ENCODE assay signal across 14 cellular contexts in genomic region chr7:129401228-129401967, GRCh38. TPM values are rescaled to one million over a fixed set of nuclear protein-coding genes. Genes with fewer than 3 reads are reported as not detected.
A peak's percentile ranks its signal among the peaks of the same experiment; 100 is the strongest.
DNase-seq lines count a peak whose midpoint lies in the region; ATAC-seq, FAIRE-seq and TF ChIP-seq lines count a peak whose summit lies in the region.
"Had no signal": no experiment of that assay in that cellular context is flagged by ENCODE, and none has a peak within 500 bp of the region (broad histone marks: within the 10 kb centered on the region; RNA-seq: fewer than 3 reads in every experiment).

No MANE protein-coding gene starts in this region.

- H3K9ac ChIP-seq in fibroblast of lung (ENCODE audit: insufficient read depth, low read length) (no peak overlapping the region), smooth muscle cell (ENCODE audit: low read depth) (no peak overlapping the region)
- H3K9ac ChIP-seq: BLaER1 had no signal

- H3K79me2 ChIP-seq in GM23338 (replicated peaks; ENCODE audit: insufficient read depth) (no peaks in the 10 kb centered on the region), PC-9 (ENCODE audit: low read depth) (no peaks in the 10 kb centered on the region), fibroblast of lung (ENCODE audit: control insufficient read depth, insufficient read depth, low read length) (no peaks in the 10 kb centered on the region), smooth muscle cell (ENCODE audit: low read depth) (no peaks in the 10 kb centered on the region), osteoblast (ENCODE audit: insufficient read depth, low read length) (no peaks in the 10 kb centered on the region)

- no peak overlapping the region for H3K4me3 ChIP-seq in A549
- no peak overlapping the region for H3K4me3 ChIP-seq in GM23338
- no peak overlapping the region for H3K4me3 ChIP-seq in PC-9
- H3K4me3 ChIP-seq in fibroblast of lung (replicated peaks in 1 of 4; ENCODE audit: control extremely low read depth in 1 of 4, insufficient read depth in 1 of 4, low read depth in 3 of 4, low read length in 4 of 4), result no peak overlapping the region
- no peak overlapping the region for H3K4me3 ChIP-seq in smooth muscle cell
- H3K4me3 ChIP-seq in osteoblast (ENCODE audit: insufficient read depth, low read length), result no peak overlapping the region
- H3K4me3 ChIP-seq: BLaER1, dorsolateral prefrontal cortex, MG63, SJSA1 had no signal

- H3K36me3 ChIP-seq in GM23338 (ENCODE audit: insufficient read depth) (peaks cover 4% of the 10 kb centered on the region; the same call in 1 of the 2 replicates), PC-9 (ENCODE audit: low read depth) (no peaks in the 10 kb centered on the region; the same call in 1 of the 2 replicates), fibroblast of lung (ENCODE audit: control insufficient read depth, insufficient read depth, low read length) (no peaks in the 10 kb centered on the region), smooth muscle cell (ENCODE audit: low read depth) (no peaks in the 10 kb centered on the region), osteoblast (ENCODE audit: insufficient read depth, low read length) (no peaks in the 10 kb centered on the region)
- H3K36me3 ChIP-seq: MG63, SJSA1 had no signal

- peaks cover 8% of the 10 kb centered on the region; the same call in 2 of the 3 replicates for H3K36me3 Mint-ChIP-seq in GM23338 (ENCODE audit: low read depth)

- TF ChIP-seq RAD21 in A549 (conservative IDR thresholded peaks at IDR 0.05 in 1 of 2, IDR thresholded peaks at IDR 0.05 in 1 of 2), result no peak

- peak in 1 of 2 experiments; percentile 24 for DNase-seq in A549 (ENCODE audit: low read depth in 1 of 2, low spot score in 1 of 2)
- no peak for DNase-seq in GM23338 (ENCODE audit: low spot score)
- DNase-seq in PC-9, result peak; percentile 55 to 84
- peak; percentile 3 to 4 for DNase-seq in fibroblast of lung (ENCODE audit: low read depth in 2 of 2)
- DNase-seq in GM19239 (ENCODE audit: insufficient read length, low spot score), result no peak
- no peak for DNase-seq in smooth muscle cell (lab: John Stamatoyannopoulos, UW; ENCODE audit: unreplicated experiment)
- DNase-seq in osteoblast (ENCODE audit: insufficient read length, low spot score, missing footprints), result no peak
- DNase-seq: activated T-cell treated with anti-CD3 and anti-CD28 coated beads, Interleukin-2, amount 50 U/mL, for 4 hours; dorsolateral prefrontal cortex; kidney glomerular epithelial cell; MG63 had no signal

- intact Hi-C loops in PC-9 (cut with micrococcal nuclease; ENCODE audit: unreplicated experiment), result no loop called here

- peak overlapping the region; percentile 47 for H3K4me2 ChIP-seq in A549
- no peak overlapping the region for H3K4me2 ChIP-seq in GM23338
- H3K4me2 ChIP-seq in PC-9, result peak overlapping the region; percentile 30
- no peak overlapping the region for H3K4me2 ChIP-seq in fibroblast of lung (ENCODE audit: extremely low read depth, insufficient read depth, low read length)
- no peak overlapping the region for H3K4me2 ChIP-seq in smooth muscle cell
- H3K4me2 ChIP-seq in osteoblast (ENCODE audit: insufficient read depth, low read length), result no peak overlapping the region
- H3K4me2 ChIP-seq: BLaER1 had no signal

- H3K4me1 Mint-ChIP-seq in GM23338, result peaks cover 18% of the 10 kb centered on the region; the same call in 2 of the 3 replicates

- H3K27me3 ChIP-seq in GM23338 (ENCODE audit: insufficient read depth), result no peaks in the 10 kb centered on the region
- H3K27me3 ChIP-seq in PC-9 (ENCODE audit: insufficient read depth, low read depth), result no peaks in the 10 kb centered on the region
- H3K27me3 ChIP-seq in fibroblast of lung (ENCODE audit: control insufficient read depth, insufficient read depth, low read length), result no peaks in the 10 kb centered on the region
- no peaks in the 10 kb centered on the region for H3K27me3 ChIP-seq in smooth muscle cell (ENCODE audit: low read depth)
- no peaks in the 10 kb centered on the region for H3K27me3 ChIP-seq in osteoblast (ENCODE audit: insufficient read depth, low read length)
- H3K27me3 ChIP-seq: BLaER1, dorsolateral prefrontal cortex, MG63, SJSA1 had no signal

- H3K4me3 Mint-ChIP-seq in GM23338, result no peak overlapping the region
- H3K4me3 Mint-ChIP-seq: activated T-cell treated with anti-CD3 and anti-CD28 coated beads, Interleukin-2, amount 50 U/mL, for 4 hours had no signal

- TF ChIP-seq CTCF in A549 (IDR thresholded peaks at IDR 0.05), result no peak
- TF ChIP-seq CTCF in GM23338 (conservative IDR thresholded peaks at IDR 0.05; ENCODE audit: low read depth in 2 of 2), result no peak
- TF ChIP-seq CTCF in PC-9 (conservative IDR thresholded peaks at IDR 0.05), result no peak
- TF ChIP-seq CTCF in fibroblast of lung (conservative IDR thresholded peaks at IDR 0.05 in 1 of 2, IDR thresholded peaks at IDR 0.05 in 1 of 2; ENCODE audit: low read depth in 1 of 2, low read length in 2 of 2), result no peak
- TF ChIP-seq CTCF in smooth muscle cell (IDR thresholded peaks at IDR 0.05; ENCODE audit: borderline replicate concordance, insufficient read depth, poor library complexity, severe bottlenecking), result no peak
- TF ChIP-seq CTCF in osteoblast (IDR thresholded peaks at IDR 0.05; ENCODE audit: extremely low read depth, low read depth, low read length), result no peak

- TF ChIP-seq EP300 in A549 (IDR thresholded peaks at IDR 0.05), result no peak

- POLR2A ChIA-PET in A549 (lab: Yijun Ruan, JAX), result no interaction called here
- POLR2A ChIA-PET in PC-9 (lab: Charles Lee; ENCODE audit: unreplicated experiment), result interaction anchor here (0.6 to 0.9 kb wide), 3 partner anchors 33 to 445 kb away, joined by 4 read pairs; partner anchors contain the start of gene STRIP2

- no TSS peak for BruUV-seq in PC-9 (replicated peaks; lab: Mats Ljungman, UMichigan)

- peak; percentile 62 to 74; a peak in 5 of 6 replicates for ATAC-seq in A549
- ATAC-seq in GM23338, result peak; percentile 41; the same call in 2 of the 3 replicates
- ATAC-seq in GM21390 (IDR thresholded peaks at IDR 0.05; ENCODE audit: unreplicated experiment), result no peak

- H3F3A ChIP-seq in GM23338 (replicated peaks; ENCODE audit: low read depth), result no peaks in the 10 kb centered on the region; the same call in 1 of the 2 replicates
- H3F3A ChIP-seq in PC-9 (ENCODE audit: insufficient read depth, low read depth), result peaks cover 22% of the 10 kb centered on the region
- no peaks in the 10 kb centered on the region for H3F3A ChIP-seq in smooth muscle cell (ENCODE audit: low read depth)

- H2AFZ ChIP-seq in GM23338 (no peak overlapping the region), PC-9 (no peak overlapping the region), fibroblast of lung (ENCODE audit: low read length) (no peak overlapping the region), smooth muscle cell (ENCODE audit: low read depth) (no peak overlapping the region), osteoblast (ENCODE audit: low read length) (no peak overlapping the region)

- no peaks in the 10 kb centered on the region for H3K9me3 Mint-ChIP-seq in GM23338
- H3K9me3 Mint-ChIP-seq: activated T-cell treated with anti-CD3 and anti-CD28 coated beads, Interleukin-2, amount 50 U/mL, for 4 hours had no signal

- H3K9me2 ChIP-seq in GM23338 (ENCODE audit: insufficient read depth) (no peaks in the 10 kb centered on the region), PC-9 (ENCODE audit: insufficient read depth) (no peaks in the 10 kb centered on the region; the same call in 1 of the 2 replicates)

- CTCF ChIA-PET in A549 (lab: Yijun Ruan, JAX) (interaction anchor here (0.6 to 1.9 kb wide), 15 partner anchors 10 to 228 kb away, joined by 3 to 17 read pairs (median 4); no protein-coding TSS in a partner anchor), PC-9 (lab: Charles Lee) (interaction anchor here (0.6 to 1.8 kb wide), 11 partner anchors 25 to 1393 kb away, joined by 3 to 18 read pairs (median 6); partner anchors contain the start of gene STRIP2)

- WGBS in A549 (ENCODE audit: missing lambda C conversion rate), result 75% methylated on average over 1 of the region's 1 CpG
- WGBS in smooth muscle cell (ENCODE audit: low lambda C conversion rate), result 95% methylated on average over 1 of the region's 1 CpG

- H4K20me1 ChIP-seq in GM23338 (replicated peaks; ENCODE audit: insufficient read depth) (no peaks in the 10 kb centered on the region), PC-9 (ENCODE audit: insufficient read depth) (no peaks in the 10 kb centered on the region), fibroblast of lung (ENCODE audit: control insufficient read depth, extremely low read depth, insufficient read depth, low read length) (no peaks in the 10 kb centered on the region), smooth muscle cell (ENCODE audit: low read depth) (no peaks in the 10 kb centered on the region), osteoblast (ENCODE audit: insufficient read depth, low read length) (no peaks in the 10 kb centered on the region)
- H4K20me1 ChIP-seq: BLaER1 had no signal

- H3K27ac ChIP-seq in A549, result peak overlapping the region in 1 of 2 experiments; percentile 53; a peak in 2 of 6 replicates
- no peak overlapping the region for H3K27ac ChIP-seq in GM23338 (ENCODE audit: low read depth)
- H3K27ac ChIP-seq in PC-9, result peak overlapping the region; percentile 41
- no peak overlapping the region for H3K27ac ChIP-seq in fibroblast of lung (ENCODE audit: insufficient read depth, low read length)
- no peak overlapping the region for H3K27ac ChIP-seq in smooth muscle cell (ENCODE audit: low read depth)
- H3K27ac ChIP-seq in osteoblast (ENCODE audit: low read depth, low read length), result no peak overlapping the region
- H3K27ac ChIP-seq: BLaER1, dorsolateral prefrontal cortex, SJSA1 had no signal

- no peaks in the 10 kb centered on the region for H3K27me3 Mint-ChIP-seq in GM23338 (ENCODE audit: insufficient read depth, low read depth, poor library complexity)

- no peaks in the 10 kb centered on the region for H3K9me3 ChIP-seq in A549
- H3K9me3 ChIP-seq in PC-9 (ENCODE audit: insufficient read depth, low read depth), result no peaks in the 10 kb centered on the region
- H3K9me3 ChIP-seq in fibroblast of lung (ENCODE audit: control insufficient read depth, insufficient read depth, low read depth, low read length), result no peaks in the 10 kb centered on the region
- H3K9me3 ChIP-seq in smooth muscle cell (replicated peaks; ENCODE audit: low read depth), result no peaks in the 10 kb centered on the region
- H3K9me3 ChIP-seq in osteoblast (ENCODE audit: low read depth, low read length), result no peaks in the 10 kb centered on the region
- H3K9me3 ChIP-seq: BLaER1, MG63, SJSA1 had no signal

- peak overlapping the region; percentile 80 for H3K27ac Mint-ChIP-seq in GM23338

- peaks cover 20% of the 10 kb centered on the region for H3K4me1 ChIP-seq in A549
- H3K4me1 ChIP-seq in GM23338 (ENCODE audit: insufficient read depth), result peaks cover 20% of the 10 kb centered on the region
- H3K4me1 ChIP-seq in PC-9 (replicated peaks; ENCODE audit: insufficient read depth), result peaks cover 30% of the 10 kb centered on the region
- H3K4me1 ChIP-seq in fibroblast of lung (ENCODE audit: control insufficient read depth, extremely low read depth, insufficient read depth, low read length), result peaks cover 4% of the 10 kb centered on the region
- H3K4me1 ChIP-seq in smooth muscle cell (ENCODE audit: low read depth), result no peaks in the 10 kb centered on the region
- peaks cover 10% of the 10 kb centered on the region for H3K4me1 ChIP-seq in osteoblast (ENCODE audit: insufficient read depth, low read length)
- H3K4me1 ChIP-seq: BLaER1 had no signal

- TF ChIP-seq POLR2A in A549 (IDR thresholded peaks at IDR 0.05; ENCODE audit: low read length), result no peak

- FAIRE-seq in A549 (lab: Jason Lieb, UNC) (no peak), GM19239 (lab: Jason Lieb, UNC) (no peak)

RNA-seq across cellular contexts. Expression of gene STRIP2, which starts 32.8 kb away (rescaled TPM):
- 4.9 and 6.5 TPM in 2 replicates for polyA plus RNA-seq in A549 (2011; rRNA removed)
- 3.0 and 3.9 TPM in 2 replicates for polyA plus RNA-seq in A549 (2012; cell fraction: cytosol; rRNA removed)
- polyA plus RNA-seq in A549 (2012; cell fraction: nucleus; rRNA removed), result 8.0 and 8.9 TPM in 2 replicates
- polyA plus RNA-seq in A549 (2017; fragmentation: RNase III; extraction: RNeasy Plus Mini Kit Qiagen cat#74134 plus additional on column Dnase treatment), result 4.7 to 7.2 TPM (median 5.7 TPM) in 3 replicates
- polyA minus RNA-seq in A549 (2011; rRNA and poly(A)+ RNA removed), result 4.6 and 5.1 TPM in 2 replicates
- 7.4 and 10.6 TPM in 2 replicates for total RNA-seq in GM23338 (2014; rRNA removed; shearing (Covaris generic))
- 3.8 and 4.7 TPM in 2 replicates for polyA plus RNA-seq in GM23338 (2016; fragmentation: Nextera tagmentation; extraction: Ambion mirVana)
- 6.4 and 9.5 TPM in 2 replicates for total RNA-seq in PC-9 (2021)
- 4.9 and 10.9 TPM in 2 replicates for total RNA-seq in fibroblast of lung
- polyA plus RNA-seq in fibroblast of lung, result 1.9 and 5.3 TPM in 2 replicates
- 1.4 and 3.6 TPM in 2 replicates for polyA plus RNA-seq in fibroblast of lung (2012)
- 2.6 and 9.2 TPM in 2 replicates for polyA minus RNA-seq in fibroblast of lung (ENCODE audit: low replicate concordance)
- 1.6 and 6.9 TPM in 2 replicates for total RNA-seq in smooth muscle cell
- 0.39 and 0.57 TPM in 2 replicates for polyA plus RNA-seq in smooth muscle cell
- 8.3 and 19.7 TPM in 2 replicates for total RNA-seq in osteoblast

Comparison
In these comparisons a context has a peak if more than half of its experiments do, and no peak if none do; other contexts are left out.
1. DNase-seq: peak in PC-9 (2 of 2) and fibroblast of lung (2 of 2); none in GM23338 (single experiment), GM19239 (single experiment), smooth muscle cell (single experiment) and osteoblast (single experiment).
2. H3K4me2 ChIP-seq: peak in A549 (single experiment) and PC-9 (single experiment); none in GM23338 (single experiment), fibroblast of lung (single experiment), smooth muscle cell (single experiment) and osteoblast (single experiment).